Comparison of ENCODE assay signal across 8 cellular contexts in genomic region chr12:6215932-6216494, GRCh38. TPM values are rescaled to one million over a fixed set of nuclear protein-coding genes. Genes with fewer than 3 reads are reported as not detected.
DNase-seq lines count a peak whose midpoint lies in the region; ATAC-seq and TF ChIP-seq lines count a peak whose summit lies in the region.

No MANE protein-coding gene starts in this region.

- DNase-seq in H4 (ENCODE audit: low spot score) (peak; percentile 100), globus pallidus (ENCODE audit: low spot score) (peak; percentile 84), pulmonary artery endothelial cell (ENCODE audit: low read depth, low spot score) (peak; percentile 75), mesenteric fat pad (ENCODE audit: low spot score) (no peak)
- no peak for DNase-seq in stimulated activated CD4-positive, alpha-beta T cell treated with anti-CD3 and anti-CD28 coated beads, Interleukin-4, amount 100 ng/mL, for 4 hours

- ATAC-seq in SK-N-SH treated with all-trans-retinoic acid at 6 μM for 48 hours (peak; percentile 93), GM21576 (IDR thresholded peaks at IDR 0.05; ENCODE audit: unreplicated experiment) (no peak), HG03159 (IDR thresholded peaks at IDR 0.05; ENCODE audit: unreplicated experiment) (no peak)

TF ChIP-seq in SK-N-SH treated with all-trans-retinoic acid at 6 μM for 48 hours, 23 proteins besides CTCF, POLR2A, EP300 and RAD21:
- TF ChIP-seq, protein P1, sequence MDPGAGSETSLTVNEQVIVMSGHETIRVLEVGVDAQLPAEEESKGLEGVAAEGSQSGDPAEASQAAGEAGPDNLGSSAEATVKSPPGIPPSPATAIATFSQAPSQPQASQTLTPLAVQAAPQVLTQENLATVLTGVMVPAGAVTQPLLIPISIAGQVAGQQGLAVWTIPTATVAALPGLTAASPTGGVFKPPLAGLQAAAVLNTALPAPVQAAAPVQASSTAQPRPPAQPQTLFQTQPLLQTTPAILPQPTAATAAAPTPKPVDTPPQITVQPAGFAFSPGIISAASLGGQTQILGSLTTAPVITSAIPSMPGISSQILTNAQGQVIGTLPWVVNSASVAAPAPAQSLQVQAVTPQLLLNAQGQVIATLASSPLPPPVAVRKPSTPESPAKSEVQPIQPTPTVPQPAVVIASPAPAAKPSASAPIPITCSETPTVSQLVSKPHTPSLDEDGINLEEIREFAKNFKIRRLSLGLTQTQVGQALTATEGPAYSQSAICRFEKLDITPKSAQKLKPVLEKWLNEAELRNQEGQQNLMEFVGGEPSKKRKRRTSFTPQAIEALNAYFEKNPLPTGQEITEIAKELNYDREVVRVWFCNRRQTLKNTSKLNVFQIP (CRISPR knock-in tag; IDR thresholded peaks at IDR 0.05; ENCODE audit: borderline replicate concordance, low read depth), result no peak
- TF ChIP-seq ISL1 (CRISPR knock-in tag; IDR thresholded peaks at IDR 0.05), result 0 out of 2 replicates have a peak, but pooled peaks have one; percentile 5
TF ChIP-seq in SK-N-SH treated with all-trans-retinoic acid at 6 μM for 48 hours: peak in this region for 1.

RNA-seq across cellular contexts. Expression of gene CD9, which starts 15.8 kb away (rescaled TPM):
- total RNA-seq in H4 (2014; rRNA removed; shearing (Covaris generic)), result 86.6 and 133 TPM in 2 replicates
- 1,428 and 1,437 TPM in 2 replicates for total RNA-seq in pulmonary artery endothelial cell
- 57.7 TPM for total RNA-seq in mesenteric fat pad

Comparison
In these comparisons a context has a peak if more than half of its experiments do, and no peak if none do; other contexts are left out.
1. DNase-seq: peak in H4 (single experiment), globus pallidus (single experiment) and pulmonary artery endothelial cell (single experiment); none in stimulated activated CD4-positive, alpha-beta T cell treated with anti-CD3 and anti-CD28 coated beads, Interleukin-4, amount 100 ng/mL, for 4 hours (0 of 2) and mesenteric fat pad (single experiment).
2. RNA of gene CD9, which starts 15.8 kb away (total RNA-seq): 1,428 to 1,437 TPM in pulmonary artery endothelial cell; 86.6 to 133 TPM in H4 and 57.7 TPM in mesenteric fat pad (single experiment); every median in the first group is over 10 times any median in the second.